In the genomic region with DNA sequence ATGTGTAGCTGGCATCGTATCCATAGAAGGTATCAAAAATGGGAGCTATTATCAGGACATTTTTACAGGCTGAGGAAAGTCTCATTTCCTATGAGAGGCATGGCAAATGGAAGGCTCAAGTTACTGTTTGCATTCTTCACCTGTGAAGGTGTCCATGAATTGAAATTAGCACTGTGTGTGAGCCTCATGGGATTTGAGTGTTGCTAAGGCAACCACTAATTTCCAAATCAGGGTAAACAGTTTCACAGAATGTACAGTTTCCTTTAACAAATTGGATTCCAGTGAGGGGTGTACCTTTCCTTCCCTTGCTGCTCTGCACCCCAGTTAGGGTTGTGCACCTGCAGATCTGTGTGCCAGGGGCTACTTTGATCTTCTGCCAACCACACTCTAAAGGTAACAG, we compare ENCODE assay signal across 25 cellular contexts.
A peak's percentile ranks its signal among the peaks of the same experiment; 100 is the strongest.
DNase-seq lines count a peak whose midpoint lies in the region; ATAC-seq and FAIRE-seq lines count a peak whose summit lies in the region.
"Had no signal": no experiment of that assay in that cellular context is flagged by ENCODE, and none has a peak within 500 bp of the region (broad histone marks: within the 10 kb centered on the region; RNA-seq: fewer than 3 reads in every experiment).

No MANE protein-coding gene starts in this region.

- no peak overlapping the region for H3K4me3 Mint-ChIP-seq in activated naive CD8-positive, alpha-beta T cell treated with anti-CD3 and anti-CD28 coated beads, Interleukin-2, amount 50 U/mL, for 24 hours
- H3K4me3 Mint-ChIP-seq: activated naive CD4-positive, alpha-beta T cell treated with anti-CD3 and anti-CD28 coated beads, Interleukin-2, amount 10 ng/mL, durations not matched to agents 7 days and 5 days; B cell; CD8-positive, alpha-beta T cell; HFFc6; mesothelial cell of epicardium; naive thymus-derived CD4-positive, alpha-beta T cell had no signal

- H3K4me3 ChIP-seq in HUES64 (ENCODE audit: low read length): no peak overlapping the region
- H3K4me3 ChIP-seq: breast epithelium, SJCRH30 had no signal

- 95% methylated on average over 1 of the region's 1 CpG for WGBS in HUES64

- peak; percentile 7 for DNase-seq in COLO668 (lab: John Stamatoyannopoulos, UW; ENCODE audit: unreplicated experiment)
- peak; percentile 48 to 85 for DNase-seq in NCI-H2081 (lab: John Stamatoyannopoulos, UW)
- peak; percentile 92 for DNase-seq in NCI-H748 (lab: John Stamatoyannopoulos, UW; ENCODE audit: unreplicated experiment)
- no peak for DNase-seq in frontal cortex (ENCODE audit: low spot score in 2 of 2)
- DNase-seq in activated naive CD8-positive, alpha-beta T cell treated with anti-CD3 and anti-CD28 coated beads, Interleukin-2, amount 50 U/mL, for 24 hours: no peak
- DNase-seq: activated CD4-positive, alpha-beta T cell treated with anti-CD3 and anti-CD28 coated beads, Interleukin-2, amount 50 U/mL, for 48 hours; activated CD4-positive, CD25-positive, alpha-beta regulatory T cell; activated naive CD4-positive, alpha-beta T cell treated with anti-CD3 and anti-CD28 coated beads, Interleukin-2, amount 10 ng/mL, durations not matched to agents 7 days and 5 days; CD8-positive, alpha-beta T cell; DMS79; glutamatergic neuron; HFFc6; IMR-90; kidney; naive thymus-derived CD4-positive, alpha-beta T cell; NCI-H1694; NCI-H524; SJCRH30; stimulated activated naive CD4-positive, alpha-beta T cell treated with Interleukin-2 at 50 U/mL for 16 hours had no signal

- ATAC-seq in GM18858 (IDR thresholded peaks at IDR 0.05; ENCODE audit: unreplicated experiment): no peak
- ATAC-seq in HG02678 (IDR thresholded peaks at IDR 0.05; ENCODE audit: unreplicated experiment): no peak
- no peak for ATAC-seq in activated naive CD8-positive, alpha-beta T cell treated with anti-CD3 and anti-CD28 coated beads, Interleukin-2, amount 50 U/mL, for 24 hours
- ATAC-seq: CD8-positive, alpha-beta T cell; naive thymus-derived CD4-positive, alpha-beta T cell had no signal

- H3K27me3 Mint-ChIP-seq in activated naive CD8-positive, alpha-beta T cell treated with anti-CD3 and anti-CD28 coated beads, Interleukin-2, amount 50 U/mL, for 24 hours: no peaks in the 10 kb centered on the region
- H3K27me3 Mint-ChIP-seq: activated naive CD4-positive, alpha-beta T cell treated with anti-CD3 and anti-CD28 coated beads, Interleukin-2, amount 10 ng/mL, durations not matched to agents 7 days and 5 days; B cell had no signal

- peaks cover 21% of the 10 kb centered on the region for H3K4me1 ChIP-seq in HUES64 (ENCODE audit: insufficient read depth, low read length)
- H3K4me1 ChIP-seq: breast epithelium, SJCRH30 had no signal

- no peaks in the 10 kb centered on the region for H3K9me3 Mint-ChIP-seq in activated naive CD8-positive, alpha-beta T cell treated with anti-CD3 and anti-CD28 coated beads, Interleukin-2, amount 50 U/mL, for 24 hours
- H3K9me3 Mint-ChIP-seq: activated naive CD4-positive, alpha-beta T cell treated with anti-CD3 and anti-CD28 coated beads, Interleukin-2, amount 10 ng/mL, durations not matched to agents 7 days and 5 days; CD8-positive, alpha-beta T cell; HFFc6; mesothelial cell of epicardium had no signal

- 0 out of 2 replicates have a peak overlapping the region, but pooled peaks have one; percentile 6 for H3K9ac ChIP-seq in HUES64 (ENCODE audit: low read depth, low read length)

- H3K36me3 ChIP-seq in HUES64 (ENCODE audit: insufficient read depth, low read length): no peaks in the 10 kb centered on the region
- H3K36me3 ChIP-seq: breast epithelium, SJCRH30 had no signal

- H3K36me3 Mint-ChIP-seq in activated naive CD8-positive, alpha-beta T cell treated with anti-CD3 and anti-CD28 coated beads, Interleukin-2, amount 50 U/mL, for 24 hours (ENCODE audit: low read depth): no peaks in the 10 kb centered on the region
- H3K36me3 Mint-ChIP-seq: activated naive CD4-positive, alpha-beta T cell treated with anti-CD3 and anti-CD28 coated beads, Interleukin-2, amount 10 ng/mL, durations not matched to agents 7 days and 5 days; CD8-positive, alpha-beta T cell; mesothelial cell of epicardium; naive thymus-derived CD4-positive, alpha-beta T cell had no signal

- no peaks in the 10 kb centered on the region for H3K27me3 ChIP-seq in HUES64 (ENCODE audit: insufficient read depth, low read length)
- H3K27me3 ChIP-seq: breast epithelium, SJCRH30 had no signal

- no peaks in the 10 kb centered on the region for H3K4me1 Mint-ChIP-seq in activated naive CD8-positive, alpha-beta T cell treated with anti-CD3 and anti-CD28 coated beads, Interleukin-2, amount 50 U/mL, for 24 hours
- H3K4me1 Mint-ChIP-seq: activated naive CD4-positive, alpha-beta T cell treated with anti-CD3 and anti-CD28 coated beads, Interleukin-2, amount 10 ng/mL, durations not matched to agents 7 days and 5 days; B cell; naive thymus-derived CD4-positive, alpha-beta T cell had no signal

- H3K27ac ChIP-seq in HUES64 (ENCODE audit: low read depth, low read length): peak overlapping the region; percentile 37; the same call in 1 of the 2 replicates
- H3K27ac ChIP-seq: breast epithelium, SJCRH30 had no signal

- FAIRE-seq in frontal cortex (lab: Jason Lieb, UNC): no peak
- FAIRE-seq: kidney had no signal

- no peak overlapping the region for H3K27ac Mint-ChIP-seq in activated naive CD8-positive, alpha-beta T cell treated with anti-CD3 and anti-CD28 coated beads, Interleukin-2, amount 50 U/mL, for 24 hours
- H3K27ac Mint-ChIP-seq: activated naive CD4-positive, alpha-beta T cell treated with anti-CD3 and anti-CD28 coated beads, Interleukin-2, amount 10 ng/mL, durations not matched to agents 7 days and 5 days; B cell; CD8-positive, alpha-beta T cell; HFFc6; mesothelial cell of epicardium; naive thymus-derived CD4-positive, alpha-beta T cell had no signal

- H3K9me3 ChIP-seq in HUES64 (ENCODE audit: insufficient read depth, low read depth, low read length): no peaks in the 10 kb centered on the region; the same call in 1 of the 2 replicates
- H3K9me3 ChIP-seq: breast epithelium, SJCRH30 had no signal

Comparison
In these comparisons a context has a peak if more than half of its experiments do, and no peak if none do; other contexts are left out.
1. DNase-seq: peak in COLO668 (single experiment), NCI-H2081 (2 of 2) and NCI-H748 (single experiment); none in frontal cortex (0 of 2) and activated naive CD8-positive, alpha-beta T cell treated with anti-CD3 and anti-CD28 coated beads, Interleukin-2, amount 50 U/mL, for 24 hours (single experiment).